8 cellular contexts compared by ENCODE assay signal in the genomic region with DNA sequence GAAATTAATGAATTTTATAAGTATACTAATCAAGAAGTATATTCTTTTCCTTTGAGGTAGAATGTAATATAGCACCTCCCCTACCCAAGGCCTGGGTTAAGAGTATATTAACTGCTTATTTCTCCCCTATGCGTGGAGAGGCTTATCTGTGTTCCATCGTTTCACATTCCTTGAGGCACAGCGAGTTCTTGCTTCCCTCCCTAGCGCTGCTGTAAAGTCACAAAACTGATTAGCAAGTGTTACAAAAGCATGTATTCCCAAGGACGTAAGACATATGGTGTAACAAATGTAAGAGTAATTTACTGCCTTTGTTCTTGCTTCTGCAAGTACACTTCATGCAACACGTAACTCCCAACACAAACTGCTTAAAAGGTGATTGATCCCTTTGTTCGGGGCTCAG. TPM values are rescaled to one million over a fixed set of nuclear protein-coding genes. Genes with fewer than 3 reads are reported as not detected.
DNase-seq lines count a peak whose midpoint lies in the region; ATAC-seq and TF ChIP-seq lines count a peak whose summit lies in the region.

No MANE protein-coding gene starts in this region.

- TF ChIP-seq CTCF in GM06990 (IDR thresholded peaks at IDR 0.05; ENCODE audit: insufficient read depth, low read length, poor library complexity, severe bottlenecking) = no peak
- TF ChIP-seq CTCF in RWPE1 (conservative IDR thresholded peaks at IDR 0.05; ENCODE audit: low read depth) = no peak
- no peak for TF ChIP-seq CTCF in endothelial cell (IDR thresholded peaks at IDR 0.05; ENCODE audit: unreplicated experiment)

- peak overlapping the region; percentile 99 for H3K27ac Mint-ChIP-seq in endothelial cell (ENCODE audit: unreplicated experiment)

- DNase-seq in GM06990 (ENCODE audit: extremely low read depth, insufficient read length) = no peak
- no peak for DNase-seq in RWPE1 (ENCODE audit: low spot score)
- no peak for DNase-seq in endothelial cell (ENCODE audit: low spot score)
- DNase-seq in trophoblast cell = peak in 1 of 2 donors; percentile 53
- no peak for DNase-seq in posterior cingulate gyrus
- no peak for DNase-seq in mucosa of gallbladder (ENCODE audit: low spot score)
- no peak for DNase-seq in activated CD4-positive, CD25-positive, alpha-beta regulatory T cell (lab: John Stamatoyannopoulos, UW)

- H4K91ac ChIP-seq in trophoblast cell (ENCODE audit: low read depth, low read length) = no peak overlapping the region

- no peak overlapping the region for H4K12ac ChIP-seq in trophoblast cell (ENCODE audit: low read depth, low read length)

- CTCF ChIA-PET in RWPE1 (lab: Yijun Ruan, JAX) = interaction anchor here (1.3 kb wide), 1 partner anchor 326 kb away, joined by 6 read pairs; no protein-coding TSS in a partner anchor

- no peak overlapping the region for H3K23ac ChIP-seq in trophoblast cell (ENCODE audit: low read length)

- H3K36me3 ChIP-seq in GM06990 (ENCODE audit: control insufficient read depth, insufficient read depth, low read length) (no peaks in the 10 kb centered on the region), trophoblast cell (ENCODE audit: control insufficient read depth in 1 of 2, insufficient read depth in 2 of 2, low read length in 2 of 2) (peaks cover 0 to 2% of the 10 kb centered on the region in 2 experiments)

- peaks cover 1% of the 10 kb centered on the region for H3K9me3 ChIP-seq in trophoblast cell (ENCODE audit: insufficient read depth, low read depth, low read length)

- no peak overlapping the region for H3K18ac ChIP-seq in trophoblast cell (ENCODE audit: low read length)

- peaks cover 17% of the 10 kb centered on the region for H3K79me2 ChIP-seq in trophoblast cell (ENCODE audit: control insufficient read depth, insufficient read depth, low read length, poor library complexity)

- peak overlapping the region; percentile 98 for H3K4me3 Mint-ChIP-seq in endothelial cell (ENCODE audit: unreplicated experiment)

- no peak overlapping the region for H3K9ac ChIP-seq in trophoblast cell (ENCODE audit: low read length)

- no peak overlapping the region for H2BK120ac ChIP-seq in trophoblast cell (ENCODE audit: insufficient read depth, low read length, poor library complexity)

- H2AFZ ChIP-seq in trophoblast cell (ENCODE audit: insufficient read depth, low read length, poor library complexity) = no peak overlapping the region

- no peak overlapping the region for H3K4ac ChIP-seq in trophoblast cell (ENCODE audit: low read depth, low read length)

- no peak overlapping the region for H3K14ac ChIP-seq in trophoblast cell (ENCODE audit: low read length)

- no peak overlapping the region for H2AK5ac ChIP-seq in trophoblast cell (ENCODE audit: low read length)

- peaks cover 35% of the 10 kb centered on the region for H3K4me1 Mint-ChIP-seq in endothelial cell (ENCODE audit: unreplicated experiment)

- intact Hi-C loops in posterior cingulate gyrus (cut with DNase I) = loop anchor here (2.0 kb wide), 1 partner anchor 43 kb away; a partner anchor contains a TSS

- H3K27me3 Mint-ChIP-seq in endothelial cell (ENCODE audit: unreplicated experiment) = peaks cover 15% of the 10 kb centered on the region

- H3K27ac ChIP-seq in RWPE1 = peak overlapping the region; percentile 95; the same call in 1 of the 2 replicates
- H3K27ac ChIP-seq in trophoblast cell (ENCODE audit: low read depth, low read length) = peak overlapping the region; percentile 0

- no peak overlapping the region for H2BK5ac ChIP-seq in trophoblast cell (ENCODE audit: low read depth, low read length, poor library complexity)

- H3K4me2 ChIP-seq in trophoblast cell (ENCODE audit: low read length) = peak overlapping the region; percentile 62

- no peaks in the 10 kb centered on the region for H3K9me3 Mint-ChIP-seq in endothelial cell (ENCODE audit: unreplicated experiment)

- peaks cover 0 to 7% of the 10 kb centered on the region in 2 experiments for H3K4me1 ChIP-seq in trophoblast cell (ENCODE audit: control insufficient read depth in 1 of 2, insufficient read depth in 2 of 2, low read length in 2 of 2)

- ATAC-seq in HG03159 (IDR thresholded peaks at IDR 0.05; ENCODE audit: unreplicated experiment) = no peak

- no peak overlapping the region for H4K8ac ChIP-seq in trophoblast cell (ENCODE audit: low read depth, low read length)

- WGBS in trophoblast cell (ENCODE audit: extremely low coverage, insufficient coverage, insufficient read length) = no CpG with 5 or more reads among the region's 7 CpGs

- POLR2A ChIA-PET in RWPE1 (lab: Yijun Ruan, JAX; ENCODE audit: low non-redundant PET) = interaction anchor here (1.4 kb wide), 1 partner anchor 393 kb away, joined by 5 read pairs; a partner anchor contains a TSS

- H3K27me3 ChIP-seq in GM06990 (replicated peaks; ENCODE audit: control insufficient read depth, insufficient read depth, low read length) (no peaks in the 10 kb centered on the region), trophoblast cell (ENCODE audit: insufficient read depth, low read length) (no peaks in the 10 kb centered on the region)

- H2BK12ac ChIP-seq in trophoblast cell (ENCODE audit: low read length) = peak overlapping the region; percentile 61

- peak overlapping the region; percentile 96 for H3K4me3 ChIP-seq in GM06990 (replicated peaks; ENCODE audit: low read depth, low read length)
- no peak overlapping the region for H3K4me3 ChIP-seq in trophoblast cell (ENCODE audit: low read depth, low read length)

- H3K79me1 ChIP-seq in trophoblast cell (ENCODE audit: low read length) = peaks cover 20% of the 10 kb centered on the region

- peaks cover 14% of the 10 kb centered on the region for H3K36me3 Mint-ChIP-seq in endothelial cell (ENCODE audit: low read depth, unreplicated experiment)

RNA-seq across cellular contexts. Expression of a gene that starts 1.2 kb away (rescaled TPM):
- total RNA-seq in endothelial cell (ENCODE audit: unreplicated experiment) = 109 TPM
- polyA plus RNA-seq in trophoblast cell (2013) = 151 and 152 TPM in 2 replicates
- total RNA-seq in mucosa of gallbladder = 284 TPM

RNA-seq across cellular contexts. Expression of a gene that starts 43.5 kb away (rescaled TPM):
- 0.59 TPM for total RNA-seq in endothelial cell (ENCODE audit: unreplicated experiment)
- polyA plus RNA-seq in trophoblast cell (2013) = 0.01 and 0.04 TPM in 2 replicates
- not detected for total RNA-seq in mucosa of gallbladder
